8 cellular contexts compared by ENCODE assay signal in genomic region chr5:177554474-177555111, GRCh38. TPM values are rescaled to one million over a fixed set of nuclear protein-coding genes. Genes with fewer than 3 reads are reported as not detected.
DNase-seq lines count a peak whose midpoint lies in the region; ATAC-seq and TF ChIP-seq lines count a peak whose summit lies in the region.

Gene FAM193B, minus strand, starts transcription at chr5:177554563. Its CDS starts 105 bp downstream, at chr5:177554458.

- H3K4me3 ChIP-seq in iPS-11a (ENCODE audit: low read depth, low read length): peak within 1 kb of the TSS; percentile 82
- H3K4me3 ChIP-seq in skeletal muscle cell (ENCODE audit: low read depth, low read length): peak within 1 kb of the TSS; percentile 80

- DNase-seq in SIG-M5 treated with dmso at 0.1 percent for 504 hours (lab: John Stamatoyannopoulos, UW; ENCODE audit: unreplicated experiment): peak; percentile 91
- no peak for DNase-seq in SIG-M5 (lab: John Stamatoyannopoulos, UW)
- DNase-seq in NCI-H2107 treated with DMSO at 0.1 percent for 48 hours (lab: John Stamatoyannopoulos, UW; ENCODE audit: unreplicated experiment): peak; percentile 69
- DNase-seq in UCSD-AML1 (lab: John Stamatoyannopoulos, UW; ENCODE audit: unreplicated experiment): peak; percentile 91
- no peak for DNase-seq in skeletal muscle cell (ENCODE audit: low read depth)

- H3K27ac Mint-ChIP-seq in brain: peak within 1 kb of the TSS; percentile 79 to 94 (median 91)

- peaks cover 3% of the 10 kb centered on the region for H3K27me3 Mint-ChIP-seq in brain

- H3K36me3 Mint-ChIP-seq in brain: peaks cover 32% of the 10 kb centered on the region

- H3K4me3 Mint-ChIP-seq in brain: peak within 1 kb of the TSS; percentile 91 to 93 (median 92)

- peak; percentile 90 for ATAC-seq in HG03039 (IDR thresholded peaks at IDR 0.05; ENCODE audit: unreplicated experiment)

- H3K4me1 Mint-ChIP-seq in brain: peaks cover 55% of the 10 kb centered on the region

- peak in 1 of 2 experiments; percentile 34 for TF ChIP-seq CTCF in brain (conservative IDR thresholded peaks at IDR 0.05)

- H3K9me3 Mint-ChIP-seq in brain: peaks cover 0 to 9% (median 0%) of the 10 kb centered on the region in 5 experiments

RNA-seq across cellular contexts. Expression of gene FAM193B, which starts in this region (rescaled TPM):
- 21.6 TPM for polyA plus RNA-seq in brain (ENCODE audit: insufficient read depth, low read depth, low replicate concordance)

Comparison
In these comparisons a context has a peak if more than half of its experiments do, and no peak if none do; other contexts are left out.
1. DNase-seq: peak in SIG-M5 treated with dmso at 0.1 percent for 504 hours (single experiment), NCI-H2107 treated with DMSO at 0.1 percent for 48 hours (single experiment) and UCSD-AML1 (single experiment); none in SIG-M5 (single experiment) and skeletal muscle cell (single experiment).